ENCODE assay signal across 2 cellular contexts in the genomic region with DNA sequence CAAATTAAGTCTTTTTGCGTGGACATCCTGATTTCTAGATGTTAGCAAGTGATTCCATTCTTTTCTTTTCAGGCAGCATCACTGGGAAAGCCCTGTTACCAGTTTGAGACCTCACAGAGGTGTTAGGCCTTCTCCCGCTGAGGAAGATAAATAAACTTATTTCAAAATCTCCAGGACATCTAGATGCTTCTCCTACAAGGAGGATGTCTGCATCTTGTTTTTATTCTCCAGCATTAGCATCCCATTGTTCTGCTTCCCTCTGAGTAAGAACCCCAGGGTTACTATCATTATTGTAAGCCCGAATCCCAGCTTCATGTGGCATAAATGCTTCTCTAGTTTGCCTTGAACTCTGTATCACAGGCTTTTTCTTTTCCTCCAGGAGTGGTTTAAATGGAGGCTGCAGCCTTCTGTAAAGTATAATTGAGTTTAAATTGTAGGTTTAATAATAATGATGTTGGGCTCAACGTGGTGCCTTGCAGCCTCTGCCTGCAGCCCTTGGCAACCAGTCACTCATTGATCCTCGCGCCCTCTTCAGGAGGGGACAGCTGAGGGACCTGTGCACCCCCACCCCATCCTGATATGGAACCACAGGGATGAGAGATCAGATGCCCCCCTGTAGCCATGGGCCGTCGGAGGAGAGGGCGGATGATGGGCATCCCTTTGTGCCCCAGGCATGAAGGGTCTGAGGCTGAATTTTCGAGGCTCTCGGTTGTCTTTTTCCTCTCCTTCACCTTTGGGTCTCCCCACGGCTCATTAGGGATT.
TF ChIP-seq lines count a peak whose summit lies in the region.

No MANE protein-coding gene starts in this region.

TF ChIP-seq in IMR-90, 13 proteins besides CTCF, POLR2A, EP300 and RAD21:
- TF ChIP-seq, protein P1, sequence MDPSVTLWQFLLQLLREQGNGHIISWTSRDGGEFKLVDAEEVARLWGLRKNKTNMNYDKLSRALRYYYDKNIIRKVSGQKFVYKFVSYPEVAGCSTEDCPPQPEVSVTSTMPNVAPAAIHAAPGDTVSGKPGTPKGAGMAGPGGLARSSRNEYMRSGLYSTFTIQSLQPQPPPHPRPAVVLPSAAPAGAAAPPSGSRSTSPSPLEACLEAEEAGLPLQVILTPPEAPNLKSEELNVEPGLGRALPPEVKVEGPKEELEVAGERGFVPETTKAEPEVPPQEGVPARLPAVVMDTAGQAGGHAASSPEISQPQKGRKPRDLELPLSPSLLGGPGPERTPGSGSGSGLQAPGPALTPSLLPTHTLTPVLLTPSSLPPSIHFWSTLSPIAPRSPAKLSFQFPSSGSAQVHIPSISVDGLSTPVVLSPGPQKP (IDR thresholded peaks at IDR 0.05; ENCODE audit: borderline replicate concordance, low read depth, low read length): no peak
- no peak for TF ChIP-seq MAFK (IDR thresholded peaks at IDR 0.05; ENCODE audit: low read depth, low read length)
- no peak for TF ChIP-seq NFE2L2 (IDR thresholded peaks at IDR 0.05; ENCODE audit: low read depth, low read length)
- no peak for TF ChIP-seq BHLHE40 (IDR thresholded peaks at IDR 0.05; ENCODE audit: low read depth, low read length)

TF ChIP-seq in H1, 55 proteins besides CTCF, POLR2A, EP300 and RAD21:
- no peak for TF ChIP-seq SIN3A (conservative IDR thresholded peaks at IDR 0.05 in 1 of 2, IDR thresholded peaks at IDR 0.05 in 1 of 2; ENCODE audit: low read depth in 1 of 2, low read length in 2 of 2)
- no peak for TF ChIP-seq TEAD4 (IDR thresholded peaks at IDR 0.05; ENCODE audit: low read depth, low read length)
- TF ChIP-seq, protein P2, sequence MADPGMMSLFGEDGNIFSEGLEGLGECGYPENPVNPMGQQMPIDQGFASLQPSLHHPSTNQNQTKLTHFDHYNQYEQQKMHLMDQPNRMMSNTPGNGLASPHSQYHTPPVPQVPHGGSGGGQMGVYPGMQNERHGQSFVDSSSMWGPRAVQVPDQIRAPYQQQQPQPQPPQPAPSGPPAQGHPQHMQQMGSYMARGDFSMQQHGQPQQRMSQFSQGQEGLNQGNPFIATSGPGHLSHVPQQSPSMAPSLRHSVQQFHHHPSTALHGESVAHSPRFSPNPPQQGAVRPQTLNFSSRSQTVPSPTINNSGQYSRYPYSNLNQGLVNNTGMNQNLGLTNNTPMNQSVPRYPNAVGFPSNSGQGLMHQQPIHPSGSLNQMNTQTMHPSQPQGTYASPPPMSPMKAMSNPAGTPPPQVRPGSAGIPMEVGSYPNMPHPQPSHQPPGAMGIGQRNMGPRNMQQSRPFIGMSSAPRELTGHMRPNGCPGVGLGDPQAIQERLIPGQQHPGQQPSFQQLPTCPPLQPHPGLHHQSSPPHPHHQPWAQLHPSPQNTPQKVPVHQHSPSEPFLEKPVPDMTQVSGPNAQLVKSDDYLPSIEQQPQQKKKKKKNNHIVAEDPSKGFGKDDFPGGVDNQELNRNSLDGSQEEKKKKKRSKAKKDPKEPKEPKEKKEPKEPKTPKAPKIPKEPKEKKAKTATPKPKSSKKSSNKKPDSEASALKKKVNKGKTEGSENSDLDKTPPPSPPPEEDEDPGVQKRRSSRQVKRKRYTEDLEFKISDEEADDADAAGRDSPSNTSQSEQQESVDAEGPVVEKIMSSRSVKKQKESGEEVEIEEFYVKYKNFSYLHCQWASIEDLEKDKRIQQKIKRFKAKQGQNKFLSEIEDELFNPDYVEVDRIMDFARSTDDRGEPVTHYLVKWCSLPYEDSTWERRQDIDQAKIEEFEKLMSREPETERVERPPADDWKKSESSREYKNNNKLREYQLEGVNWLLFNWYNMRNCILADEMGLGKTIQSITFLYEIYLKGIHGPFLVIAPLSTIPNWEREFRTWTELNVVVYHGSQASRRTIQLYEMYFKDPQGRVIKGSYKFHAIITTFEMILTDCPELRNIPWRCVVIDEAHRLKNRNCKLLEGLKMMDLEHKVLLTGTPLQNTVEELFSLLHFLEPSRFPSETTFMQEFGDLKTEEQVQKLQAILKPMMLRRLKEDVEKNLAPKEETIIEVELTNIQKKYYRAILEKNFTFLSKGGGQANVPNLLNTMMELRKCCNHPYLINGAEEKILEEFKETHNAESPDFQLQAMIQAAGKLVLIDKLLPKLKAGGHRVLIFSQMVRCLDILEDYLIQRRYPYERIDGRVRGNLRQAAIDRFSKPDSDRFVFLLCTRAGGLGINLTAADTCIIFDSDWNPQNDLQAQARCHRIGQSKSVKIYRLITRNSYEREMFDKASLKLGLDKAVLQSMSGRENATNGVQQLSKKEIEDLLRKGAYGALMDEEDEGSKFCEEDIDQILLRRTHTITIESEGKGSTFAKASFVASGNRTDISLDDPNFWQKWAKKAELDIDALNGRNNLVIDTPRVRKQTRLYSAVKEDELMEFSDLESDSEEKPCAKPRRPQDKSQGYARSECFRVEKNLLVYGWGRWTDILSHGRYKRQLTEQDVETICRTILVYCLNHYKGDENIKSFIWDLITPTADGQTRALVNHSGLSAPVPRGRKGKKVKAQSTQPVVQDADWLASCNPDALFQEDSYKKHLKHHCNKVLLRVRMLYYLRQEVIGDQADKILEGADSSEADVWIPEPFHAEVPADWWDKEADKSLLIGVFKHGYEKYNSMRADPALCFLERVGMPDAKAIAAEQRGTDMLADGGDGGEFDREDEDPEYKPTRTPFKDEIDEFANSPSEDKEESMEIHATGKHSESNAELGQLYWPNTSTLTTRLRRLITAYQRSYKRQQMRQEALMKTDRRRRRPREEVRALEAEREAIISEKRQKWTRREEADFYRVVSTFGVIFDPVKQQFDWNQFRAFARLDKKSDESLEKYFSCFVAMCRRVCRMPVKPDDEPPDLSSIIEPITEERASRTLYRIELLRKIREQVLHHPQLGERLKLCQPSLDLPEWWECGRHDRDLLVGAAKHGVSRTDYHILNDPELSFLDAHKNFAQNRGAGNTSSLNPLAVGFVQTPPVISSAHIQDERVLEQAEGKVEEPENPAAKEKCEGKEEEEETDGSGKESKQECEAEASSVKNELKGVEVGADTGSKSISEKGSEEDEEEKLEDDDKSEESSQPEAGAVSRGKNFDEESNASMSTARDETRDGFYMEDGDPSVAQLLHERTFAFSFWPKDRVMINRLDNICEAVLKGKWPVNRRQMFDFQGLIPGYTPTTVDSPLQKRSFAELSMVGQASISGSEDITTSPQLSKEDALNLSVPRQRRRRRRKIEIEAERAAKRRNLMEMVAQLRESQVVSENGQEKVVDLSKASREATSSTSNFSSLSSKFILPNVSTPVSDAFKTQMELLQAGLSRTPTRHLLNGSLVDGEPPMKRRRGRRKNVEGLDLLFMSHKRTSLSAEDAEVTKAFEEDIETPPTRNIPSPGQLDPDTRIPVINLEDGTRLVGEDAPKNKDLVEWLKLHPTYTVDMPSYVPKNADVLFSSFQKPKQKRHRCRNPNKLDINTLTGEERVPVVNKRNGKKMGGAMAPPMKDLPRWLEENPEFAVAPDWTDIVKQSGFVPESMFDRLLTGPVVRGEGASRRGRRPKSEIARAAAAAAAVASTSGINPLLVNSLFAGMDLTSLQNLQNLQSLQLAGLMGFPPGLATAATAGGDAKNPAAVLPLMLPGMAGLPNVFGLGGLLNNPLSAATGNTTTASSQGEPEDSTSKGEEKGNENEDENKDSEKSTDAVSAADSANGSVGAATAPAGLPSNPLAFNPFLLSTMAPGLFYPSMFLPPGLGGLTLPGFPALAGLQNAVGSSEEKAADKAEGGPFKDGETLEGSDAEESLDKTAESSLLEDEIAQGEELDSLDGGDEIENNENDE (IDR thresholded peaks at IDR 0.05; ENCODE audit: insufficient replicate concordance, low read length): peak; percentile 48
